In genomic region chr15:25969886-25970285, GRCh38 we compare ENCODE assay signal across 30 cellular contexts.
"Had no signal": no experiment of that assay in that cellular context is flagged by ENCODE, and none has a peak within 500 bp of the region (broad histone marks: within the 10 kb centered on the region; RNA-seq: fewer than 3 reads in every experiment).

No MANE protein-coding gene starts in this region.

- DNase-seq: activated B cell treated with CpG ODN at 0.5 μM for 24 hours; activated CD4-positive, alpha-beta T cell treated with anti-CD3 and anti-CD28 coated beads for 48 hours; activated CD4-positive, alpha-beta T cell treated with anti-CD3 and anti-CD28 coated beads, Interleukin-2, amount 50 U/mL, for 1 hour; activated CD4-positive, alpha-beta T cell treated with anti-CD3 and anti-CD28 coated beads, Interleukin-2, amount 50 U/mL, for 48 hours; activated CD8-positive, alpha-beta memory T cell treated with anti-CD3 and anti-CD28 coated beads for 24 hours; activated CD8-positive, alpha-beta T cell treated with anti-CD3 and anti-CD28 coated beads for 36 hours; activated effector memory CD4-positive, alpha-beta T cell treated with Interleukin-2 at 50 U/mL for 16 hours; activated gamma-delta T cell treated with Interleukin-2 at 50 U/mL for 16 hours; activated naive CD4-positive, alpha-beta T cell treated with anti-CD3 and anti-CD28 coated beads, Interleukin-2, amount 50 U/mL, for 16 hours; activated naive CD4-positive, alpha-beta T cell treated with Interleukin-2 at 50 U/mL for 16 hours; activated T-cell treated with anti-CD3 and anti-CD28 coated beads, Interleukin-2, amount 50 U/mL, for 4 hours; amniotic stem cell; anterior cingulate cortex; brain microvascular endothelial cell; caudate nucleus; effector CD8-positive, alpha-beta T cell; foreskin fibroblast; T-helper 1 cell; T-helper 17 cell; T1000; WERI-Rb-1 had no signal

- FAIRE-seq: astrocyte, bronchial epithelial cell, colon, endometrium, endothelial cell of umbilical vein, frontal cortex had no signal

- H3K27me3 ChIP-seq: brain microvascular endothelial cell had no signal

- H3K27ac ChIP-seq: brain microvascular endothelial cell, epithelial cell of prostate, WERI-Rb-1 had no signal

- ATAC-seq: activated CD4-positive, CD25-positive, alpha-beta regulatory T cell treated with anti-CD3 and anti-CD28 coated beads, Interleukin-2, amount 50 U/mL, for 24 hours; activated CD8-positive, alpha-beta T cell treated with anti-CD3 and anti-CD28 coated beads for 36 hours; activated T-cell treated with anti-CD3 and anti-CD28 coated beads, Interleukin-2, amount 50 U/mL, for 4 hours; activated T-helper 17 cell treated with anti-CD3 and anti-CD28 coated beads, Interleukin-2, amount 50 U/mL, for 72 hours; T-helper 17 cell had no signal

- H3K36me3 ChIP-seq: brain microvascular endothelial cell, WERI-Rb-1 had no signal
